7 cellular contexts compared by ENCODE assay signal in the genomic region with DNA sequence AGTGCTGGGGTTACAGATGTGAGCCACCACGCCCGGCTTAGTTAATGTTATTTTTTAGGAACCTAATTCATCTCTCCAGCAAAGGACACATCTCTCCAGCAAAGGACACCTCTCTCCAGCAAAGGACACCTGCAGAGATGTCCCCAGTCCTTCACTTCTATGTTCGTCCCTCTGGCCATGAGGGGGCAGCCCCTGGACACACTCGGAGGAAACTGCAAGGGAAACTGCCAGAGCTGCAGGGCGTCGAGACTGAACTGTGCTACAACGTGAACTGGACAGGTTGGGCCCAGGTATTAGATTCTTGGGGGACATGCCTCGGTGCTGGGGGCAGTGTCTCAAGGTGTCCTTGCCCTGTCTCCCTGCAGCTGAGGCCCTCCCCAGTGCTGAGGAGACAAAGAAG. TPM values are rescaled to one million over a fixed set of nuclear protein-coding genes. Genes with fewer than 3 reads are reported as not detected.
DNase-seq lines count a peak whose midpoint lies in the region; ATAC-seq, FAIRE-seq and TF ChIP-seq lines count a peak whose summit lies in the region.
"Had no signal": no experiment of that assay in that cellular context is flagged by ENCODE, and none has a peak within 500 bp of the region (broad histone marks: within the 10 kb centered on the region; RNA-seq: fewer than 3 reads in every experiment).

No MANE protein-coding gene starts in this region.

- H3K27ac ChIP-seq in small intestine (ENCODE audit: low read depth in 1 of 2, low read length in 1 of 2) = no peak overlapping the region
- H3K27ac ChIP-seq: RWPE1 had no signal

- DNase-seq in NCI-H2196 (lab: John Stamatoyannopoulos, UW; ENCODE audit: unreplicated experiment) (peak; percentile 6), NCI-H2196 treated with DMSO at 0.1 percent for 48 hours (lab: John Stamatoyannopoulos, UW; ENCODE audit: unreplicated experiment) (no peak), endothelial cell (ENCODE audit: low spot score) (peak; percentile 29), small intestine (peak; percentile 72), SK-N-DZ (ENCODE audit: low spot score) (no peak)

- no peaks in the 10 kb centered on the region for H3K36me3 ChIP-seq in small intestine (ENCODE audit: control insufficient read depth in 2 of 2, insufficient read depth in 2 of 2, low read length in 2 of 2)

- no peaks in the 10 kb centered on the region for H3K9me3 Mint-ChIP-seq in endothelial cell (ENCODE audit: unreplicated experiment)

- H3K27me3 ChIP-seq in small intestine (ENCODE audit: control insufficient read depth in 2 of 2, insufficient read depth in 2 of 2, low read length in 2 of 2) = no peaks in the 10 kb centered on the region

- peaks cover 11% of the 10 kb centered on the region for H3K27me3 Mint-ChIP-seq in endothelial cell (ENCODE audit: unreplicated experiment)

- ATAC-seq in GM18517 (IDR thresholded peaks at IDR 0.05; ENCODE audit: unreplicated experiment) = no peak

- H3K4me3 Mint-ChIP-seq in endothelial cell (ENCODE audit: unreplicated experiment) = no peak overlapping the region

- TF ChIP-seq CTCF in endothelial cell (IDR thresholded peaks at IDR 0.05; ENCODE audit: unreplicated experiment) = no peak

- no peak overlapping the region for H3K4me3 ChIP-seq in small intestine (ENCODE audit: low read depth in 1 of 2, low read length in 2 of 2)

- FAIRE-seq in small intestine (lab: Jason Lieb, UNC) = no peak

- peak overlapping the region; percentile 13 for H3K27ac Mint-ChIP-seq in endothelial cell (ENCODE audit: unreplicated experiment)

- peaks cover 20% of the 10 kb centered on the region for H3K4me1 Mint-ChIP-seq in endothelial cell (ENCODE audit: unreplicated experiment)

- WGBS in small intestine, 3 donors = 47 to 73% (median 49%) methylated on average over 8 of the region's 8 CpGs

- no peaks in the 10 kb centered on the region for H3K4me1 ChIP-seq in small intestine (ENCODE audit: control insufficient read depth in 2 of 2, insufficient read depth in 1 of 2, low read depth in 1 of 2, low read length in 1 of 2)

- H3K9me3 ChIP-seq in small intestine (ENCODE audit: control insufficient read depth, low read depth) = no peaks in the 10 kb centered on the region

- peaks cover 4% of the 10 kb centered on the region for H3K36me3 Mint-ChIP-seq in endothelial cell (ENCODE audit: low read depth, unreplicated experiment)

RNA-seq across cellular contexts. Expression of gene PFAS, which starts 4.7 kb away (rescaled TPM):
- total RNA-seq in endothelial cell (ENCODE audit: unreplicated experiment) = 67.0 TPM
- polyA plus RNA-seq in small intestine = 10 to 100 TPM in 2 of 3 donors, 1 to 10 TPM in 1; 6.9 to 16.9 (median 10.3) TPM
- 102 and 111 TPM in 2 replicates for polyA plus RNA-seq in SK-N-DZ (2014; cell fraction: cytosol; rRNA removed)
- 190 and 219 TPM in 2 replicates for polyA plus RNA-seq in SK-N-DZ (2014; cell fraction: nucleus; rRNA removed)

RNA-seq across cellular contexts. Expression of gene CTC1, which starts 5.9 kb away (rescaled TPM):
- 41.3 TPM for total RNA-seq in endothelial cell (ENCODE audit: unreplicated experiment)
- polyA plus RNA-seq in small intestine = 10 to 100 TPM; 10.1 to 16.8 (median 16.2) TPM
- 5.4 and 7.0 TPM in 2 replicates for polyA plus RNA-seq in SK-N-DZ (2014; cell fraction: cytosol; rRNA removed)
- polyA plus RNA-seq in SK-N-DZ (2014; cell fraction: nucleus; rRNA removed) = 40.0 and 68.4 TPM in 2 replicates

RNA-seq across cellular contexts. Expression of gene RANGRF, which starts 34.7 kb away (rescaled TPM):
- total RNA-seq in endothelial cell (ENCODE audit: unreplicated experiment) = 22.0 TPM
- 10 to 100 TPM; 15.0 to 40.4 (median 27.0) TPM for polyA plus RNA-seq in small intestine
- 26.8 and 33.0 TPM in 2 replicates for polyA plus RNA-seq in SK-N-DZ (2014; cell fraction: cytosol; rRNA removed)
- 51.2 and 54.4 TPM in 2 replicates for polyA plus RNA-seq in SK-N-DZ (2014; cell fraction: nucleus; rRNA removed)

RNA-seq across cellular contexts. Expression of gene SLC25A35, which starts 41.4 kb away (rescaled TPM):
- 6.9 TPM for total RNA-seq in endothelial cell (ENCODE audit: unreplicated experiment)
- polyA plus RNA-seq in small intestine = 1 to 10 TPM; 2.2 to 4.9 (median 2.7) TPM
- polyA plus RNA-seq in SK-N-DZ (2014; cell fraction: cytosol; rRNA removed) = 3.2 and 3.8 TPM in 2 replicates
- 5.0 and 15.4 TPM in 2 replicates for polyA plus RNA-seq in SK-N-DZ (2014; cell fraction: nucleus; rRNA removed)

RNA-seq across cellular contexts. Expression of gene AURKB, which starts 43.4 kb away (rescaled TPM):
- total RNA-seq in endothelial cell (ENCODE audit: unreplicated experiment) = 21.4 TPM
- polyA plus RNA-seq in small intestine = 10 to 100 TPM in 1 of 3 donors, 1 to 10 TPM in 2; 4.9 to 48.4 (median 5.1) TPM
- polyA plus RNA-seq in SK-N-DZ (2014; cell fraction: cytosol; rRNA removed) = 408 and 427 TPM in 2 replicates
- polyA plus RNA-seq in SK-N-DZ (2014; cell fraction: nucleus; rRNA removed) = 463 and 597 TPM in 2 replicates

Comparison
In these comparisons a context has a peak if more than half of its experiments do, and no peak if none do; other contexts are left out.
1. DNase-seq: peak in NCI-H2196 (single experiment), endothelial cell (single experiment) and small intestine (single experiment); none in NCI-H2196 treated with DMSO at 0.1 percent for 48 hours (single experiment) and SK-N-DZ (single experiment).